1 cellular context compared by ENCODE assay signal in genomic region chr17:31508310-31509094, GRCh38.
A peak's percentile ranks its signal among the peaks of the same experiment; 100 is the strongest.
TF ChIP-seq lines count a peak whose summit lies in the region.

No MANE protein-coding gene starts in this region.

TF ChIP-seq in K562, 482 proteins besides CTCF, POLR2A, EP300 and RAD21 (continued from another document and continues in another):
- 0 out of 2 replicates have a peak, but pooled peaks have one; percentile 11 for TF ChIP-seq ZBTB33 (CRISPR knock-in tag; IDR thresholded peaks at IDR 0.05)
- TF ChIP-seq ZSCAN32 (CRISPR knock-in tag; IDR thresholded peaks at IDR 0.05), result no peak
- no peak for TF ChIP-seq CREB3L1 (IDR thresholded peaks at IDR 0.05; ENCODE audit: borderline replicate concordance, low read depth)
- TF ChIP-seq MYNN (IDR thresholded peaks at IDR 0.05), result no peak
- TF ChIP-seq MYNN (CRISPR knock-in tag; IDR thresholded peaks at IDR 0.05), result no peak
- TF ChIP-seq ZNF589 (CRISPR knock-in tag; IDR thresholded peaks at IDR 0.05; ENCODE audit: low read depth), result no peak
- peak; percentile 67 for TF ChIP-seq MEIS2 (IDR thresholded peaks at IDR 0.05; ENCODE audit: partially characterized antibody)
- peak; percentile 54; the same call in 1 of the 2 replicates for TF ChIP-seq ZBTB7A (IDR thresholded peaks at IDR 0.05; ENCODE audit: borderline replicate concordance, control insufficient read depth, low read depth, low read length)
- TF ChIP-seq MEF2A (IDR thresholded peaks at IDR 0.05; ENCODE audit: control insufficient read depth, low read depth, low read length), result no peak
- TF ChIP-seq MAZ (CRISPR knock-in tag; conservative IDR thresholded peaks at IDR 0.05 in 1 of 2, IDR thresholded peaks at IDR 0.05 in 1 of 2), result peak in 1 of 2 experiments; percentile 70; a peak in 2 of 4 replicates
- no peak for TF ChIP-seq ETS2 (tag; IDR thresholded peaks at IDR 0.05; ENCODE audit: borderline replicate concordance, poor library complexity, severe bottlenecking)
- peak in 1 of 2 experiments; percentile 75; a peak in 3 of 4 replicates for TF ChIP-seq RCOR1 (IDR thresholded peaks at IDR 0.05; ENCODE audit: borderline replicate concordance in 1 of 2, low read depth in 2 of 2, low read length in 2 of 2)
- TF ChIP-seq GTF2F1 (IDR thresholded peaks at IDR 0.05; ENCODE audit: low read depth, low read length), result no peak
- TF ChIP-seq SUPT5H (IDR thresholded peaks at IDR 0.05), result no peak
- TF ChIP-seq SMARCE1 (IDR thresholded peaks at IDR 0.05), result 0 out of 2 replicates have a peak, but pooled peaks have one; percentile 70
- TF ChIP-seq RUNX1 (IDR thresholded peaks at IDR 0.05; ENCODE audit: low read depth), result no peak
- no peak for TF ChIP-seq ZNF212 (CRISPR knock-in tag; IDR thresholded peaks at IDR 0.05)
- TF ChIP-seq ZBTB49 (CRISPR knock-in tag; IDR thresholded peaks at IDR 0.05; ENCODE audit: borderline replicate concordance), result 0 out of 2 replicates have a peak, but pooled peaks have one; percentile 26
- TF ChIP-seq MECOM (CRISPR knock-in tag; IDR thresholded peaks at IDR 0.05), result no peak
- peak; percentile 91 for TF ChIP-seq CREM (IDR thresholded peaks at IDR 0.05; ENCODE audit: low read depth)
- TF ChIP-seq ZNF639 (CRISPR knock-in tag; conservative IDR thresholded peaks at IDR 0.05 in 1 of 2, IDR thresholded peaks at IDR 0.05 in 1 of 2), result 0 out of 4 replicates have a peak, but pooled peaks of 1 of the 2 experiments have one; percentile 22
- peak; percentile 45 to 51; a peak in 3 of 4 replicates for TF ChIP-seq NRF1 (conservative IDR thresholded peaks at IDR 0.05 in 1 of 2, IDR thresholded peaks at IDR 0.05 in 1 of 2)
- 0 out of 2 replicates have a peak, but pooled peaks have one; percentile 13 for TF ChIP-seq HCFC1 (IDR thresholded peaks at IDR 0.05; ENCODE audit: low read depth, low read length)
- TF ChIP-seq NBN (IDR thresholded peaks at IDR 0.05; ENCODE audit: low read depth), result peak; percentile 78; the same call in 1 of the 2 replicates
- no peak for TF ChIP-seq TAF15 (IDR thresholded peaks at IDR 0.05; ENCODE audit: low read depth, low read length)
- peak; percentile 31 for TF ChIP-seq ETV1 (tag; conservative IDR thresholded peaks at IDR 0.05; ENCODE audit: low read depth)
- TF ChIP-seq ZNF511 (CRISPR knock-in tag; IDR thresholded peaks at IDR 0.05), result no peak
- TF ChIP-seq PBX2 (CRISPR knock-in tag; IDR thresholded peaks at IDR 0.05; ENCODE audit: low read depth), result no peak
- 0 out of 2 replicates have a peak, but pooled peaks have one; percentile 40 for TF ChIP-seq PBX2 (tag; conservative IDR thresholded peaks at IDR 0.05; ENCODE audit: low read depth)
- TF ChIP-seq PKNOX1 (IDR thresholded peaks at IDR 0.05), result peak; percentile 78
- no peak for TF ChIP-seq BCOR (IDR thresholded peaks at IDR 0.05)
- TF ChIP-seq ARID1B (IDR thresholded peaks at IDR 0.05), result peak; percentile 72
- TF ChIP-seq ZBTB8A (IDR thresholded peaks at IDR 0.05; ENCODE audit: partially characterized antibody), result no peak
- peak; percentile 13; the same call in 1 of the 2 replicates for TF ChIP-seq PHF8 (IDR thresholded peaks at IDR 0.05; ENCODE audit: borderline replicate concordance, low read length)
- no peak for TF ChIP-seq NFXL1 (CRISPR knock-in tag; IDR thresholded peaks at IDR 0.05)
- TF ChIP-seq ZNF3 (CRISPR knock-in tag; IDR thresholded peaks at IDR 0.05), result no peak
- TF ChIP-seq BMI1 (IDR thresholded peaks at IDR 0.05; ENCODE audit: low read length), result no peak
- TF ChIP-seq TCF3 (CRISPR knock-in tag; IDR thresholded peaks at IDR 0.05), result peak; percentile 42
- 0 out of 2 replicates have a peak, but pooled peaks have one; percentile 26 for TF ChIP-seq FOSL1 (tag; conservative IDR thresholded peaks at IDR 0.05)
- TF ChIP-seq CEBPB (tag; IDR thresholded peaks at IDR 0.05), result no peak
- 0 out of 4 replicates have a peak, but pooled peaks of 1 of the 2 experiments have one; percentile 41 for TF ChIP-seq HDAC1 (IDR thresholded peaks at IDR 0.05)
- 0 out of 2 replicates have a peak, but pooled peaks have one; percentile 15 for TF ChIP-seq KLF16 (IDR thresholded peaks at IDR 0.05)
- TF ChIP-seq BHLHE40 (IDR thresholded peaks at IDR 0.05; ENCODE audit: low read length), result 0 out of 2 replicates have a peak, but pooled peaks have one; percentile 8
- TF ChIP-seq SPI1 (IDR thresholded peaks at IDR 0.05; ENCODE audit: borderline replicate concordance, low read depth, low read length), result peak; percentile 86
- TF ChIP-seq MCM2 (IDR thresholded peaks at IDR 0.05; ENCODE audit: low read depth), result no peak
- TF ChIP-seq TCFL5 (CRISPR knock-in tag; conservative IDR thresholded peaks at IDR 0.05), result no peak
- no peak for TF ChIP-seq FIP1L1 (IDR thresholded peaks at IDR 0.05; ENCODE audit: low read depth, low read length, poor library complexity, severe bottlenecking)
- no peak for TF ChIP-seq ATF1 (CRISPR knock-in tag; IDR thresholded peaks at IDR 0.05)
- TF ChIP-seq ATF1 (tag; IDR thresholded peaks at IDR 0.05), result peak; percentile 85
- no peak for TF ChIP-seq NR1H2 (CRISPR knock-in tag; IDR thresholded peaks at IDR 0.05)
- no peak for TF ChIP-seq POLR2AphosphoS5 (IDR thresholded peaks at IDR 0.05; ENCODE audit: control insufficient read depth, insufficient read depth, low read depth, low read length)
- TF ChIP-seq ZHX1 (conservative IDR thresholded peaks at IDR 0.05; ENCODE audit: low read length), result no peak
- no peak for TF ChIP-seq ZNF282 (CRISPR knock-in tag; IDR thresholded peaks at IDR 0.05)
- TF ChIP-seq JUND (IDR thresholded peaks at IDR 0.05; ENCODE audit: borderline replicate concordance, low read depth, low read length), result peak; percentile 63; the same call in 1 of the 2 replicates
- TF ChIP-seq JUND (tag; IDR thresholded peaks at IDR 0.05; ENCODE audit: borderline replicate concordance, low read depth, low read length), result peak; percentile 34; the same call in 1 of the 3 replicates
- TF ChIP-seq ZNF77 (CRISPR knock-in tag; IDR thresholded peaks at IDR 0.05), result no peak
- peak; percentile 48; the same call in 1 of the 2 replicates for TF ChIP-seq POLR2G (IDR thresholded peaks at IDR 0.05; ENCODE audit: low read depth, low read length)
- peak; percentile 27 for TF ChIP-seq RBBP5 (IDR thresholded peaks at IDR 0.05; ENCODE audit: borderline replicate concordance, insufficient read depth, low read length, poor library complexity, severe bottlenecking)
- peak; percentile 14; the same call in 1 of the 2 replicates for TF ChIP-seq TAL1 (IDR thresholded peaks at IDR 0.05)
- peak; percentile 26; the same call in 1 of the 2 replicates for TF ChIP-seq L3MBTL2 (IDR thresholded peaks at IDR 0.05)
- TF ChIP-seq ZNF584 (CRISPR knock-in tag; IDR thresholded peaks at IDR 0.05; ENCODE audit: low read depth), result 0 out of 2 replicates have a peak, but pooled peaks have one; percentile 19
